ENCODE assay signal across 1 cellular context in the genomic region with DNA sequence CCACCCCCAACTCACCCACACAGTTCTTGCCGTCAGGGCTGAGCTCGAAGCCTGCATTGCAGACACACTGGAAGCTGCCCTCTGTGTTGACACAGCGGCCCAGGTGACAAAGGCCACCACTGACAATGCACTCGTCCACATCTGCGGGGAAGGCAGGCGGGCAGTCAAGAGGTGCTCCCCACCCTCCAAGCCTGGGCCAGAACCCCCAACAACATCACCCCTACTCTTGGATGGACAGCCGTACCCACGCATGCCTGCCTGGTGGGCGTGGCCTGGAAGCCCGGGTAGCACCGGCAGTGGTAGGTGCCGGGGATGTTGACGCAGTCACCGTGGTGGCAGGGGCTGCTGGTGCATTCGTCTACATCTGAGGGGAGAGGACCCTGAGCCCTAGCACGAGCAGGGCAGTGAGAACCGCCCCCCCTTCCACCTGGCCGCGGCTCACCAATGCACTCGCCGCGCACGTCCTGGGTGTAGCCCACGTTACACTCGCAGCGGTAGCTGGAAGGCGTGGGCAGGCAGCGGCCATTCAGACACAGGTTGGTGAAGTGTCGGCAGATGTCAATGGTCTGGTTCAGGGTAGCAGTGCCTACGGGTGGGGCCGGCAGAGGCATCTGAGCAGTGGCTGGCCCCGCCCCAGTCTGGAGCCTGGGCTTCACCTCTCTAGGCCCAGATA.
TF ChIP-seq lines count a peak whose summit lies in the region.

No MANE protein-coding gene starts in this region.

TF ChIP-seq in HepG2, 621 proteins besides CTCF, POLR2A, EP300 and RAD21 (continued from another document and continues in another):
- TF ChIP-seq, protein P1, sequence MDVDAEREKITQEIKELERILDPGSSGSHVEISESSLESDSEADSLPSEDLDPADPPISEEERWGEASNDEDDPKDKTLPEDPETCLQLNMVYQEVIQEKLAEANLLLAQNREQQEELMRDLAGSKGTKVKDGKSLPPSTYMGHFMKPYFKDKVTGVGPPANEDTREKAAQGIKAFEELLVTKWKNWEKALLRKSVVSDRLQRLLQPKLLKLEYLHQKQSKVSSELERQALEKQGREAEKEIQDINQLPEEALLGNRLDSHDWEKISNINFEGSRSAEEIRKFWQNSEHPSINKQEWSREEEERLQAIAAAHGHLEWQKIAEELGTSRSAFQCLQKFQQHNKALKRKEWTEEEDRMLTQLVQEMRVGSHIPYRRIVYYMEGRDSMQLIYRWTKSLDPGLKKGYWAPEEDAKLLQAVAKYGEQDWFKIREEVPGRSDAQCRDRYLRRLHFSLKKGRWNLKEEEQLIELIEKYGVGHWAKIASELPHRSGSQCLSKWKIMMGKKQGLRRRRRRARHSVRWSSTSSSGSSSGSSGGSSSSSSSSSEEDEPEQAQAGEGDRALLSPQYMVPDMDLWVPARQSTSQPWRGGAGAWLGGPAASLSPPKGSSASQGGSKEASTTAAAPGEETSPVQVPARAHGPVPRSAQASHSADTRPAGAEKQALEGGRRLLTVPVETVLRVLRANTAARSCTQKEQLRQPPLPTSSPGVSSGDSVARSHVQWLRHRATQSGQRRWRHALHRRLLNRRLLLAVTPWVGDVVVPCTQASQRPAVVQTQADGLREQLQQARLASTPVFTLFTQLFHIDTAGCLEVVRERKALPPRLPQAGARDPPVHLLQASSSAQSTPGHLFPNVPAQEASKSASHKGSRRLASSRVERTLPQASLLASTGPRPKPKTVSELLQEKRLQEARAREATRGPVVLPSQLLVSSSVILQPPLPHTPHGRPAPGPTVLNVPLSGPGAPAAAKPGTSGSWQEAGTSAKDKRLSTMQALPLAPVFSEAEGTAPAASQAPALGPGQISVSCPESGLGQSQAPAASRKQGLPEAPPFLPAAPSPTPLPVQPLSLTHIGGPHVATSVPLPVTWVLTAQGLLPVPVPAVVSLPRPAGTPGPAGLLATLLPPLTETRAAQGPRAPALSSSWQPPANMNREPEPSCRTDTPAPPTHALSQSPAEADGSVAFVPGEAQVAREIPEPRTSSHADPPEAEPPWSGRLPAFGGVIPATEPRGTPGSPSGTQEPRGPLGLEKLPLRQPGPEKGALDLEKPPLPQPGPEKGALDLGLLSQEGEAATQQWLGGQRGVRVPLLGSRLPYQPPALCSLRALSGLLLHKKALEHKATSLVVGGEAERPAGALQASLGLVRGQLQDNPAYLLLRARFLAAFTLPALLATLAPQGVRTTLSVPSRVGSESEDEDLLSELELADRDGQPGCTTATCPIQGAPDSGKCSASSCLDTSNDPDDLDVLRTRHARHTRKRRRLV (CRISPR knock-in tag; IDR thresholded peaks at IDR 0.05), result no peak
- no peak for TF ChIP-seq TCF12 (IDR thresholded peaks at IDR 0.05)
- no peak for TF ChIP-seq TCF12 (CRISPR knock-in tag; IDR thresholded peaks at IDR 0.05)
- peak in 1 of 2 experiments; percentile 50; a peak in 1 of 4 replicates for TF ChIP-seq NR2F1 (CRISPR knock-in tag; IDR thresholded peaks at IDR 0.05)
- TF ChIP-seq EZH2 (conservative IDR thresholded peaks at IDR 0.05; ENCODE audit: low read depth, low read length), result no peak
- no peak for TF ChIP-seq ZFP82 (CRISPR knock-in tag; IDR thresholded peaks at IDR 0.05; ENCODE audit: borderline replicate concordance)
- no peak for TF ChIP-seq ZNF446 (CRISPR knock-in tag; IDR thresholded peaks at IDR 0.05)
- no peak for TF ChIP-seq FOXM1 (CRISPR knock-in tag; IDR thresholded peaks at IDR 0.05)
- no peak for TF ChIP-seq ZSCAN22 (CRISPR knock-in tag; IDR thresholded peaks at IDR 0.05)
- TF ChIP-seq ZSCAN12 (CRISPR knock-in tag; IDR thresholded peaks at IDR 0.05), result no peak
- TF ChIP-seq SPEN (CRISPR knock-in tag; IDR thresholded peaks at IDR 0.05; ENCODE audit: low read depth), result no peak
- TF ChIP-seq ZNF816 (CRISPR knock-in tag; IDR thresholded peaks at IDR 0.05; ENCODE audit: borderline replicate concordance), result no peak
- TF ChIP-seq, protein P2, sequence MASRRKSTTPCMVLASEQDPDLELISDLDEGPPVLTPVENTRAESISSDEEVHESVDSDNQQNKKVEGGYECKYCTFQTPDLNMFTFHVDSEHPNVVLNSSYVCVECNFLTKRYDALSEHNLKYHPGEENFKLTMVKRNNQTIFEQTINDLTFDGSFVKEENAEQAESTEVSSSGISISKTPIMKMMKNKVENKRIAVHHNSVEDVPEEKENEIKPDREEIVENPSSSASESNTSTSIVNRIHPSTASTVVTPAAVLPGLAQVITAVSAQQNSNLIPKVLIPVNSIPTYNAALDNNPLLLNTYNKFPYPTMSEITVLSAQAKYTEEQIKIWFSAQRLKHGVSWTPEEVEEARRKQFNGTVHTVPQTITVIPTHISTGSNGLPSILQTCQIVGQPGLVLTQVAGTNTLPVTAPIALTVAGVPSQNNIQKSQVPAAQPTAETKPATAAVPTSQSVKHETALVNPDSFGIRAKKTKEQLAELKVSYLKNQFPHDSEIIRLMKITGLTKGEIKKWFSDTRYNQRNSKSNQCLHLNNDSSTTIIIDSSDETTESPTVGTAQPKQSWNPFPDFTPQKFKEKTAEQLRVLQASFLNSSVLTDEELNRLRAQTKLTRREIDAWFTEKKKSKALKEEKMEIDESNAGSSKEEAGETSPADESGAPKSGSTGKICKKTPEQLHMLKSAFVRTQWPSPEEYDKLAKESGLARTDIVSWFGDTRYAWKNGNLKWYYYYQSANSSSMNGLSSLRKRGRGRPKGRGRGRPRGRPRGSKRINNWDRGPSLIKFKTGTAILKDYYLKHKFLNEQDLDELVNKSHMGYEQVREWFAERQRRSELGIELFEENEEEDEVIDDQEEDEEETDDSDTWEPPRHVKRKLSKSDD (CRISPR knock-in tag; IDR thresholded peaks at IDR 0.05; ENCODE audit: low read depth), result no peak
- no peak for TF ChIP-seq SMC3 (IDR thresholded peaks at IDR 0.05; ENCODE audit: low read length)
- no peak for TF ChIP-seq TOE1 (CRISPR knock-in tag; IDR thresholded peaks at IDR 0.05)
- peak; percentile 96 for TF ChIP-seq ZNF263 (CRISPR knock-in tag; IDR thresholded peaks at IDR 0.05)
- TF ChIP-seq NFE2L1 (CRISPR knock-in tag; IDR thresholded peaks at IDR 0.05; ENCODE audit: borderline replicate concordance), result no peak
- TF ChIP-seq, protein P3, sequence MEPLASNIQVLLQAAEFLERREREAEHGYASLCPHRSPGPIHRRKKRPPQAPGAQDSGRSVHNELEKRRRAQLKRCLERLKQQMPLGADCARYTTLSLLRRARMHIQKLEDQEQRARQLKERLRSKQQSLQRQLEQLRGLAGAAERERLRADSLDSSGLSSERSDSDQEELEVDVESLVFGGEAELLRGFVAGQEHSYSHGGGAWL (CRISPR knock-in tag; IDR thresholded peaks at IDR 0.05), result no peak
- no peak for TF ChIP-seq PLRG1 (conservative IDR thresholded peaks at IDR 0.05)
- TF ChIP-seq POLR2G (IDR thresholded peaks at IDR 0.05; ENCODE audit: low read depth, low read length), result no peak
- TF ChIP-seq ZNF614 (CRISPR knock-in tag; IDR thresholded peaks at IDR 0.05; ENCODE audit: borderline replicate concordance), result no peak
- no peak for TF ChIP-seq ZNF672 (CRISPR knock-in tag; IDR thresholded peaks at IDR 0.05)
- no peak for TF ChIP-seq ZNF225 (CRISPR knock-in tag; IDR thresholded peaks at IDR 0.05)
- TF ChIP-seq SOX5 (CRISPR knock-in tag; IDR thresholded peaks at IDR 0.05; ENCODE audit: borderline replicate concordance), result peak; percentile 53; the same call in 1 of the 2 replicates
- TF ChIP-seq, protein P4, sequence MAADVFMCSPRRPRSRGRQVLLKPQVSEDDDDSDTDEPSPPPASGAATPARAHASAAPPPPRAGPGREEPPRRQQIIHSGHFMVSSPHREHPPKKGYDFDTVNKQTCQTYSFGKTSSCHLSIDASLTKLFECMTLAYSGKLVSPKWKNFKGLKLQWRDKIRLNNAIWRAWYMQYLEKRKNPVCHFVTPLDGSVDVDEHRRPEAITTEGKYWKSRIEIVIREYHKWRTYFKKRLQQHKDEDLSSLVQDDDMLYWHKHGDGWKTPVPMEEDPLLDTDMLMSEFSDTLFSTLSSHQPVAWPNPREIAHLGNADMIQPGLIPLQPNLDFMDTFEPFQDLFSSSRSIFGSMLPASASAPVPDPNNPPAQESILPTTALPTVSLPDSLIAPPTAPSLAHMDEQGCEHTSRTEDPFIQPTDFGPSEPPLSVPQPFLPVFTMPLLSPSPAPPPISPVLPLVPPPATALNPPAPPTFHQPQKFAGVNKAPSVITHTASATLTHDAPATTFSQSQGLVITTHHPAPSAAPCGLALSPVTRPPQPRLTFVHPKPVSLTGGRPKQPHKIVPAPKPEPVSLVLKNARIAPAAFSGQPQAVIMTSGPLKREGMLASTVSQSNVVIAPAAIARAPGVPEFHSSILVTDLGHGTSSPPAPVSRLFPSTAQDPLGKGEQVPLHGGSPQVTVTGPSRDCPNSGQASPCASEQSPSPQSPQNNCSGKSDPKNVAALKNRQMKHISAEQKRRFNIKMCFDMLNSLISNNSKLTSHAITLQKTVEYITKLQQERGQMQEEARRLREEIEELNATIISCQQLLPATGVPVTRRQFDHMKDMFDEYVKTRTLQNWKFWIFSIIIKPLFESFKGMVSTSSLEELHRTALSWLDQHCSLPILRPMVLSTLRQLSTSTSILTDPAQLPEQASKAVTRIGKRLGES (CRISPR knock-in tag; IDR thresholded peaks at IDR 0.05; ENCODE audit: borderline replicate concordance), result no peak
- TF ChIP-seq U2AF1 (optimal IDR thresholded peaks at IDR 0.05; ENCODE audit: low read depth, low read length), result no peak
- TF ChIP-seq, protein P5, sequence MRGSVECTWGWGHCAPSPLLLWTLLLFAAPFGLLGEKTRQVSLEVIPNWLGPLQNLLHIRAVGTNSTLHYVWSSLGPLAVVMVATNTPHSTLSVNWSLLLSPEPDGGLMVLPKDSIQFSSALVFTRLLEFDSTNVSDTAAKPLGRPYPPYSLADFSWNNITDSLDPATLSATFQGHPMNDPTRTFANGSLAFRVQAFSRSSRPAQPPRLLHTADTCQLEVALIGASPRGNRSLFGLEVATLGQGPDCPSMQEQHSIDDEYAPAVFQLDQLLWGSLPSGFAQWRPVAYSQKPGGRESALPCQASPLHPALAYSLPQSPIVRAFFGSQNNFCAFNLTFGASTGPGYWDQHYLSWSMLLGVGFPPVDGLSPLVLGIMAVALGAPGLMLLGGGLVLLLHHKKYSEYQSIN (CRISPR knock-in tag; IDR thresholded peaks at IDR 0.05; ENCODE audit: borderline replicate concordance), result no peak
- TF ChIP-seq KDM6A (CRISPR knock-in tag; IDR thresholded peaks at IDR 0.05; ENCODE audit: low read depth), result no peak
- TF ChIP-seq XRCC5 (optimal IDR thresholded peaks at IDR 0.05; ENCODE audit: low read length), result no peak
- no peak for TF ChIP-seq KMT2A (CRISPR knock-in tag; IDR thresholded peaks at IDR 0.05)
- no peak for TF ChIP-seq ZNF12 (CRISPR knock-in tag; IDR thresholded peaks at IDR 0.05)
- no peak for TF ChIP-seq SMAD3 (CRISPR knock-in tag; IDR thresholded peaks at IDR 0.05)
- TF ChIP-seq, protein P6, sequence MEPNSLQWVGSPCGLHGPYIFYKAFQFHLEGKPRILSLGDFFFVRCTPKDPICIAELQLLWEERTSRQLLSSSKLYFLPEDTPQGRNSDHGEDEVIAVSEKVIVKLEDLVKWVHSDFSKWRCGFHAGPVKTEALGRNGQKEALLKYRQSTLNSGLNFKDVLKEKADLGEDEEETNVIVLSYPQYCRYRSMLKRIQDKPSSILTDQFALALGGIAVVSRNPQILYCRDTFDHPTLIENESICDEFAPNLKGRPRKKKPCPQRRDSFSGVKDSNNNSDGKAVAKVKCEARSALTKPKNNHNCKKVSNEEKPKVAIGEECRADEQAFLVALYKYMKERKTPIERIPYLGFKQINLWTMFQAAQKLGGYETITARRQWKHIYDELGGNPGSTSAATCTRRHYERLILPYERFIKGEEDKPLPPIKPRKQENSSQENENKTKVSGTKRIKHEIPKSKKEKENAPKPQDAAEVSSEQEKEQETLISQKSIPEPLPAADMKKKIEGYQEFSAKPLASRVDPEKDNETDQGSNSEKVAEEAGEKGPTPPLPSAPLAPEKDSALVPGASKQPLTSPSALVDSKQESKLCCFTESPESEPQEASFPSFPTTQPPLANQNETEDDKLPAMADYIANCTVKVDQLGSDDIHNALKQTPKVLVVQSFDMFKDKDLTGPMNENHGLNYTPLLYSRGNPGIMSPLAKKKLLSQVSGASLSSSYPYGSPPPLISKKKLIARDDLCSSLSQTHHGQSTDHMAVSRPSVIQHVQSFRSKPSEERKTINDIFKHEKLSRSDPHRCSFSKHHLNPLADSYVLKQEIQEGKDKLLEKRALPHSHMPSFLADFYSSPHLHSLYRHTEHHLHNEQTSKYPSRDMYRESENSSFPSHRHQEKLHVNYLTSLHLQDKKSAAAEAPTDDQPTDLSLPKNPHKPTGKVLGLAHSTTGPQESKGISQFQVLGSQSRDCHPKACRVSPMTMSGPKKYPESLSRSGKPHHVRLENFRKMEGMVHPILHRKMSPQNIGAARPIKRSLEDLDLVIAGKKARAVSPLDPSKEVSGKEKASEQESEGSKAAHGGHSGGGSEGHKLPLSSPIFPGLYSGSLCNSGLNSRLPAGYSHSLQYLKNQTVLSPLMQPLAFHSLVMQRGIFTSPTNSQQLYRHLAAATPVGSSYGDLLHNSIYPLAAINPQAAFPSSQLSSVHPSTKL (CRISPR knock-in tag; IDR thresholded peaks at IDR 0.05), result no peak
- no peak for TF ChIP-seq MXI1 (IDR thresholded peaks at IDR 0.05; ENCODE audit: borderline replicate concordance, low read depth, low read length)
- TF ChIP-seq GTF2F1 (IDR thresholded peaks at IDR 0.05; ENCODE audit: low read length), result no peak
- TF ChIP-seq AGO2 (optimal IDR thresholded peaks at IDR 0.05; ENCODE audit: low read depth, low read length), result no peak
- no peak for TF ChIP-seq HOXA7 (CRISPR knock-in tag; IDR thresholded peaks at IDR 0.05)
- TF ChIP-seq, protein P7, sequence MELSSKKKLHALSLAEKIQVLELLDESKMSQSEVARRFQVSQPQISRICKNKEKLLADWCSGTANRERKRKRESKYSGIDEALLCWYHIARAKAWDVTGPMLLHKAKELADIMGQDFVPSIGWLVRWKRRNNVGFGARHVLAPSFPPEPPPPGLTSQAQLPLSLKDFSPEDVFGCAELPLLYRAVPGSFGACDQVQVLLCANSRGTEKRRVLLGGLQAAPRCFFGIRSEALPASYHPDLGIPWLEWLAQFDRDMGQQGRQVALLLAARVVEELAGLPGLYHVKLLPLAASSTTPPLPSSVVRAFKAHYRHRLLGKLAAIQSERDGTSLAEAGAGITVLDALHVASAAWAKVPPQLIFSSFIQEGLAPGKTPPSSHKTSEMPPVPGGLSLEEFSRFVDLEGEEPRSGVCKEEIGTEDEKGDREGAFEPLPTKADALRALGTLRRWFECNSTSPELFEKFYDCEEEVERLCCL (CRISPR knock-in tag; IDR thresholded peaks at IDR 0.05; ENCODE audit: borderline replicate concordance), result no peak
- no peak for TF ChIP-seq ZNF335 (CRISPR knock-in tag; IDR thresholded peaks at IDR 0.05)
- no peak for TF ChIP-seq NFE2L2 (IDR thresholded peaks at IDR 0.05; ENCODE audit: low read length)
- TF ChIP-seq HNF4G (IDR thresholded peaks at IDR 0.05; ENCODE audit: borderline replicate concordance, low read depth, low read length), result peak; percentile 19; the same call in 1 of the 2 replicates
- TF ChIP-seq HNF4G (CRISPR knock-in tag; IDR thresholded peaks at IDR 0.05; ENCODE audit: borderline replicate concordance, low read depth), result no peak
- 0 out of 2 replicates have a peak, but pooled peaks have one; percentile 58 for TF ChIP-seq ZBTB7A (CRISPR knock-in tag; IDR thresholded peaks at IDR 0.05)
- no peak for TF ChIP-seq CCDC6 (CRISPR knock-in tag; IDR thresholded peaks at IDR 0.05)
- TF ChIP-seq KAT2B (IDR thresholded peaks at IDR 0.05; ENCODE audit: borderline replicate concordance, low read depth, low read length), result no peak
- TF ChIP-seq ZNF616 (CRISPR knock-in tag; IDR thresholded peaks at IDR 0.05; ENCODE audit: low read depth), result no peak
- no peak for TF ChIP-seq EEA1 (CRISPR knock-in tag; IDR thresholded peaks at IDR 0.05; ENCODE audit: borderline replicate concordance)
- no peak for TF ChIP-seq TBP (CRISPR knock-in tag; IDR thresholded peaks at IDR 0.05)
